Comparison of ENCODE assay signal across 8 cellular contexts in genomic region chr11:59615637-59616395, GRCh38. TPM values are rescaled to one million over a fixed set of nuclear protein-coding genes. Genes with fewer than 3 reads are reported as not detected.
DNase-seq lines count a peak whose midpoint lies in the region; ATAC-seq, FAIRE-seq and TF ChIP-seq lines count a peak whose summit lies in the region.

Gene OSBP (minus strand): TSS chr11:59615774. CDS start chr11:59615664, 110 bp downstream.

- FAIRE-seq in keratinocyte (lab: Jason Lieb, UNC): peak; percentile 89

- peaks cover 47% of the 10 kb centered on the region for H3K4me1 Mint-ChIP-seq in chondrocyte (ENCODE audit: low read depth)

- TF ChIP-seq POLR2A in GM19193 (IDR thresholded peaks at IDR 0.05; ENCODE audit: extremely low read depth, insufficient read depth, insufficient read length): peak; percentile 81

- H3K79me2 ChIP-seq in keratinocyte (ENCODE audit: control insufficient read depth, insufficient read depth, low read length): peaks cover 43% of the 10 kb centered on the region

- H3K27ac ChIP-seq in keratinocyte (ENCODE audit: control insufficient read depth, insufficient read depth, low read length): peak within 1 kb of the TSS; percentile 75

- peaks cover 2% of the 10 kb centered on the region for H3K36me3 Mint-ChIP-seq in chondrocyte (ENCODE audit: low read depth)

- H3K36me3 ChIP-seq in keratinocyte (ENCODE audit: control insufficient read depth in 2 of 2, extremely low read depth in 1 of 2, insufficient read depth in 2 of 2, low read length in 2 of 2): peaks cover 1 to 3% of the 10 kb centered on the region in 2 experiments

- peak within 1 kb of the TSS; percentile 98 for H3K4me3 Mint-ChIP-seq in chondrocyte (ENCODE audit: unreplicated experiment)

- peaks cover 2% of the 10 kb centered on the region for H4K20me1 ChIP-seq in keratinocyte (ENCODE audit: control insufficient read depth, extremely low read depth, insufficient read depth, low read length)

- H3K9me3 Mint-ChIP-seq in chondrocyte (ENCODE audit: low read depth): no peaks in the 10 kb centered on the region

- peak within 1 kb of the TSS; percentile 77 for H3K9ac ChIP-seq in keratinocyte (ENCODE audit: control insufficient read depth, extremely low read depth, insufficient read depth, low read length)

- TF ChIP-seq CTCF in chondrocyte (IDR thresholded peaks at IDR 0.05): peak; percentile 37
- TF ChIP-seq CTCF in keratinocyte (optimal IDR thresholded peaks at IDR 0.05 in 1 of 3, IDR thresholded peaks at IDR 0.05 in 1 of 3, conservative IDR thresholded peaks at IDR 0.05 in 1 of 3; ENCODE audit: extremely low read depth in 1 of 3, insufficient read depth in 2 of 3, low read length in 3 of 3): no peak

- DNase-seq in Ammon's horn (ENCODE audit: low spot score): peak; percentile 100
- DNase-seq in NCI-H510A treated with DMSO at 0.1 percent for 48 hours (lab: John Stamatoyannopoulos, UW): peak; percentile 100
- DNase-seq in activated CD4-positive, alpha-beta T cell treated with anti-CD3 and anti-CD28 coated beads for 24 hours (ENCODE audit: low read depth in 2 of 2): peak; percentile 92 to 96
- peak; percentile 99 for DNase-seq in chondrocyte (ENCODE audit: low spot score)
- peak; percentile 96 for DNase-seq in keratinocyte (ENCODE audit: low read depth, low spot score)
- DNase-seq in stimulated activated CD4-positive, alpha-beta T cell treated with anti-CD3 and anti-CD28 coated beads, Interleukin-15, amount 100 ng/mL, for 1 hour (ENCODE audit: low read depth in 1 of 2, low spot score in 1 of 2): peak; percentile 87 to 94

- peaks cover 2% of the 10 kb centered on the region for H3K9me1 ChIP-seq in keratinocyte (ENCODE audit: control insufficient read depth, extremely low read depth, insufficient read depth, low read length)

- dilution Hi-C loops in keratinocyte (cut with MboI; ENCODE audit: extremely low pct_ligation_motif_present, low sequenced_read_pairs): no loop called here

- H3K27ac Mint-ChIP-seq in chondrocyte (ENCODE audit: unreplicated experiment): peak within 1 kb of the TSS; percentile 96

- peak within 1 kb of the TSS; percentile 89 for H2AFZ ChIP-seq in keratinocyte (ENCODE audit: control insufficient read depth, low read length)

- peak within 1 kb of the TSS; percentile 71 to 96 (median 81) for H3K4me3 ChIP-seq in keratinocyte (ENCODE audit: control insufficient read depth in 2 of 3, extremely low read depth in 1 of 3, insufficient read depth in 2 of 3, low read depth in 1 of 3, low read length in 3 of 3)

- no peaks in the 10 kb centered on the region for H3K27me3 ChIP-seq in keratinocyte (ENCODE audit: control insufficient read depth, extremely low read depth, insufficient read depth, low read length)

- no peaks in the 10 kb centered on the region for H3K9me3 ChIP-seq in keratinocyte (ENCODE audit: control insufficient read depth, low read depth, low read length)

- H3K4me2 ChIP-seq in keratinocyte (ENCODE audit: control insufficient read depth, extremely low read depth, insufficient read depth, low read depth, low read length): peak within 1 kb of the TSS; percentile 97

- H3K4me1 ChIP-seq in keratinocyte (ENCODE audit: control insufficient read depth, extremely low read depth, insufficient read depth, low read length): peaks cover 35% of the 10 kb centered on the region

- H3K27me3 Mint-ChIP-seq in chondrocyte (ENCODE audit: low read depth): no peaks in the 10 kb centered on the region

- ATAC-seq in HG03439 (IDR thresholded peaks at IDR 0.05; ENCODE audit: unreplicated experiment): peak; percentile 89

RNA-seq across cellular contexts. Expression of gene OSBP, which starts in this region (rescaled TPM):
- total RNA-seq in chondrocyte: 47.3 to 48.4 TPM (median 47.6 TPM) in 3 replicates
- polyA plus RNA-seq in keratinocyte: 22.8 to 34.6 TPM (median 31.9 TPM) in 3 replicates
- polyA plus RNA-seq in keratinocyte (2011; ENCODE audit: low read depth): 57.7 TPM
- 24.7 and 38.4 TPM in 2 replicates for polyA plus RNA-seq in keratinocyte (2011; cell fraction: cytosol; rRNA removed)
- 55.2 and 58.5 TPM in 2 replicates for polyA plus RNA-seq in keratinocyte (2011; cell fraction: nucleus; rRNA removed)
- polyA plus RNA-seq in keratinocyte (2012; ENCODE audit: low replicate concordance): 27.6 and 29.5 TPM in 2 replicates
- 23.9 to 42.5 TPM (median 33.0 TPM) in 3 replicates for polyA minus RNA-seq in keratinocyte
- polyA minus RNA-seq in keratinocyte (2011; cell fraction: cytosol; rRNA and poly(A)+ RNA removed): 19.0 TPM
- 30.9 and 52.7 TPM in 2 replicates for polyA minus RNA-seq in keratinocyte (2011; cell fraction: nucleus; rRNA and poly(A)+ RNA removed)

Comparison
In these comparisons a context has a peak if more than half of its experiments do, and no peak if none do; other contexts are left out.
1. Peak in every context shown above with its lines: DNase-seq, ATAC-seq, H3K4me3 ChIP-seq and H3K27ac ChIP-seq.